ENCODE assay signal across 9 cellular contexts in genomic region chrX:123833387-123833786, GRCh38.
DNase-seq lines count a peak whose midpoint lies in the region; ATAC-seq and TF ChIP-seq lines count a peak whose summit lies in the region.
"Had no signal": no experiment of that assay in that cellular context is flagged by ENCODE, and none has a peak within 500 bp of the region (broad histone marks: within the 10 kb centered on the region; RNA-seq: fewer than 3 reads in every experiment).

No MANE protein-coding gene starts in this region.

- no peaks in the 10 kb centered on the region for H3K9me3 ChIP-seq in iPS DF 6.9 (ENCODE audit: control insufficient read depth, insufficient read depth, low read length)

- peak; percentile 83 for ATAC-seq in HG02840 (IDR thresholded peaks at IDR 0.05; ENCODE audit: low FRiP score, unreplicated experiment)

- H3K27ac ChIP-seq in iPS DF 6.9 (ENCODE audit: low read length), result no peak overlapping the region
- H3K27ac ChIP-seq: BLaER1 had no signal

- in situ Hi-C loops in astrocyte of the cerebellum (cut with HindIII; ENCODE audit: low sequenced_read_pairs), result no loop called here

- peak; percentile 66 for TF ChIP-seq CTCF in astrocyte of the cerebellum (IDR thresholded peaks at IDR 0.05; ENCODE audit: low read depth, low read length, missing control alignments)

- no peaks in the 10 kb centered on the region for H3K4me1 ChIP-seq in iPS DF 6.9 (ENCODE audit: control insufficient read depth, insufficient read depth, low read length)

- no CpG with 5 or more reads among the region's 7 CpGs for WGBS in iPS DF 6.9 (ENCODE audit: insufficient coverage, insufficient read length)

- H3K36me3 ChIP-seq in iPS DF 6.9 (ENCODE audit: control insufficient read depth, insufficient read depth, low read length), result no peaks in the 10 kb centered on the region
- H3K36me3 ChIP-seq: BLaER1 had no signal

- DNase-seq in NCI-H524 (lab: John Stamatoyannopoulos, UW), result peak; percentile 32 to 71
- no peak for DNase-seq in NCI-H524 treated with DMSO at 0.1 percent for 48 hours (lab: John Stamatoyannopoulos, UW)
- DNase-seq in NCI-H1436 treated with DMSO at 0.1 percent for 48 hours (lab: John Stamatoyannopoulos, UW), result peak; percentile 17
- DNase-seq in T-helper 2 cell, result peak in 4 of 5 experiments; percentile 27 to 55 (median 34)
- DNase-seq in astrocyte of the cerebellum (ENCODE audit: low read depth), result no peak
- DNase-seq in iPS DF 6.9 (ENCODE audit: low read depth, low spot score), result peak; percentile 13
- peak; percentile 7 to 38 for DNase-seq in stimulated activated CD4-positive, alpha-beta T cell treated with anti-CD3 and anti-CD28 coated beads, Interleukin-1b, Interleukin-23, amount 100 ng/mL, for 1 hour (ENCODE audit: low read depth in 2 of 2)

- H3K4me3 ChIP-seq in astrocyte of the cerebellum (ENCODE audit: low read depth, low read length), result no peak overlapping the region
- no peak overlapping the region for H3K4me3 ChIP-seq in iPS DF 6.9 (ENCODE audit: low read length)
- H3K4me3 ChIP-seq: BLaER1 had no signal

- H3K27me3 ChIP-seq in iPS DF 6.9 (ENCODE audit: control insufficient read depth, insufficient read depth, low read length), result no peaks in the 10 kb centered on the region
- H3K27me3 ChIP-seq: BLaER1 had no signal

Comparison
In these comparisons a context has a peak if more than half of its experiments do, and no peak if none do; other contexts are left out.
1. DNase-seq: peak in NCI-H524 (2 of 2), NCI-H1436 treated with DMSO at 0.1 percent for 48 hours (single experiment), T-helper 2 cell (4 of 5), iPS DF 6.9 (single experiment) and stimulated activated CD4-positive, alpha-beta T cell treated with anti-CD3 and anti-CD28 coated beads, Interleukin-1b, Interleukin-23, amount 100 ng/mL, for 1 hour (2 of 2); none in NCI-H524 treated with DMSO at 0.1 percent for 48 hours (single experiment) and astrocyte of the cerebellum (single experiment).